Comparison of ENCODE assay signal across 16 cellular contexts in genomic region chr7:44077681-44078091, GRCh38. TPM values are rescaled to one million over a fixed set of nuclear protein-coding genes. Genes with fewer than 3 reads are reported as not detected.
A peak's percentile ranks its signal among the peaks of the same experiment; 100 is the strongest.
DNase-seq lines count a peak whose midpoint lies in the region; ATAC-seq and TF ChIP-seq lines count a peak whose summit lies in the region.
"Had no signal": no experiment of that assay in that cellular context is flagged by ENCODE, and none has a peak within 500 bp of the region (broad histone marks: within the 10 kb centered on the region; RNA-seq: fewer than 3 reads in every experiment).

No MANE protein-coding gene starts in this region.

- no peaks in the 10 kb centered on the region for H3K9me3 ChIP-seq in sigmoid colon

- TF ChIP-seq CTCF in NB4 (IDR thresholded peaks at IDR 0.05; ENCODE audit: low read depth, low read length), result no peak
- no peak for TF ChIP-seq CTCF in sigmoid colon (IDR thresholded peaks at IDR 0.05)
- TF ChIP-seq CTCF in foreskin fibroblast (IDR thresholded peaks at IDR 0.05; ENCODE audit: low read depth, low read length), result no peak
- TF ChIP-seq CTCF in GM23338 (conservative IDR thresholded peaks at IDR 0.05; ENCODE audit: low read depth in 2 of 2), result no peak

- TF ChIP-seq EP300 in sigmoid colon (IDR thresholded peaks at IDR 0.05), result no peak

- H3K9me3 Mint-ChIP-seq in T-helper 1 cell treated with Interleukin-12 subunit alpha and Interleukin-12 subunit beta and Interleukin-4 antibody, amounts not matched to agents 30 μg/mL and 1 μg/mL, for 36 hours, result no peaks in the 10 kb centered on the region
- no peaks in the 10 kb centered on the region for H3K9me3 Mint-ChIP-seq in GM23338

- H3K27ac ChIP-seq in sigmoid colon, result peak overlapping the region in 1 of 4 donors; percentile 27
- no peak overlapping the region for H3K27ac ChIP-seq in GM23338 (ENCODE audit: low read depth)

- peaks cover 14% of the 10 kb centered on the region for H3K4me1 Mint-ChIP-seq in T-helper 1 cell treated with Interleukin-12 subunit alpha and Interleukin-12 subunit beta and Interleukin-4 antibody, amounts not matched to agents 30 μg/mL and 1 μg/mL, for 36 hours (ENCODE audit: low read depth)
- H3K4me1 Mint-ChIP-seq in GM23338, result peaks cover 7% of the 10 kb centered on the region

- no peaks in the 10 kb centered on the region for H3K9me2 ChIP-seq in GM23338 (ENCODE audit: insufficient read depth)

- H3K4me3 Mint-ChIP-seq in T-helper 1 cell treated with Interleukin-12 subunit alpha and Interleukin-12 subunit beta and Interleukin-4 antibody, amounts not matched to agents 30 μg/mL and 1 μg/mL, for 36 hours, result no peak overlapping the region
- no peak overlapping the region; the same call in 2 of the 3 replicates for H3K4me3 Mint-ChIP-seq in GM23338

- H3K36me3 ChIP-seq in sigmoid colon, result peaks cover 39 to 79% (median 46%) of the 10 kb centered on the region in 4 donors
- H3K36me3 ChIP-seq in GM23338 (ENCODE audit: insufficient read depth), result no peaks in the 10 kb centered on the region

- H3K4me3 ChIP-seq in NB4 (ENCODE audit: low read depth, low read length), result no peak overlapping the region
- H3K4me3 ChIP-seq in sigmoid colon, result no peak overlapping the region
- no peak overlapping the region for H3K4me3 ChIP-seq in foreskin fibroblast (ENCODE audit: low read depth in 1 of 2, low read length in 2 of 2)
- H3K4me3 ChIP-seq in GM23338, result no peak overlapping the region

- TF ChIP-seq POLR2A in NB4 (IDR thresholded peaks at IDR 0.05; ENCODE audit: extremely low read depth, insufficient read length) (no peak), sigmoid colon (IDR thresholded peaks at IDR 0.05) (no peak)

- H3K27me3 ChIP-seq in sigmoid colon, result no peaks in the 10 kb centered on the region
- no peaks in the 10 kb centered on the region for H3K27me3 ChIP-seq in GM23338 (ENCODE audit: insufficient read depth)

- peaks cover 0 to 28% (median 26%) of the 10 kb centered on the region in 4 donors for H3K4me1 ChIP-seq in sigmoid colon
- H3K4me1 ChIP-seq in GM23338 (ENCODE audit: insufficient read depth), result peaks cover 4% of the 10 kb centered on the region

- WGBS in sigmoid colon, 2 donors, result 84 to 87% methylated on average over 5 of the region's 5 CpGs

- H4K20me1 ChIP-seq in GM23338 (replicated peaks; ENCODE audit: insufficient read depth), result no peaks in the 10 kb centered on the region; the same call in 1 of the 2 replicates

- DNase-seq in T-helper 1 cell (no peak), NB4 (ENCODE audit: low read depth) (peak; percentile 40), left cardiac atrium (peak; percentile 58), sigmoid colon (peak; percentile 54), foreskin fibroblast (no peak), GM23338 (ENCODE audit: low spot score) (no peak)
- DNase-seq: 8988T; activated CD4-positive, alpha-beta T cell treated with anti-CD3 and anti-CD28 coated beads for 1 hour; central memory CD4-positive, alpha-beta T cell; NCI-H1092 treated with DMSO at 0.1 percent for 48 hours; NCI-H446 treated with DMSO at 0.1 percent for 48 hours had no signal

- no peaks in the 10 kb centered on the region; the same call in 1 of the 2 replicates for H3F3A ChIP-seq in GM23338 (replicated peaks; ENCODE audit: low read depth)

- no peaks in the 10 kb centered on the region for H3K27me3 Mint-ChIP-seq in T-helper 1 cell treated with Interleukin-12 subunit alpha and Interleukin-12 subunit beta and Interleukin-4 antibody, amounts not matched to agents 30 μg/mL and 1 μg/mL, for 36 hours (ENCODE audit: low read depth)
- H3K27me3 Mint-ChIP-seq in GM23338 (ENCODE audit: insufficient read depth, low read depth, poor library complexity), result peaks cover 21% of the 10 kb centered on the region

- ATAC-seq in left cardiac atrium (peak in 1 of 2 donors; percentile 17), HG03108 (IDR thresholded peaks at IDR 0.05; ENCODE audit: unreplicated experiment) (no peak), GM23338 (no peak)
- ATAC-seq: HepG2, left colon, sciatic nerve had no signal

- peaks cover 19% of the 10 kb centered on the region for H3K36me3 Mint-ChIP-seq in T-helper 1 cell treated with Interleukin-12 subunit alpha and Interleukin-12 subunit beta and Interleukin-4 antibody, amounts not matched to agents 30 μg/mL and 1 μg/mL, for 36 hours (ENCODE audit: low read depth)
- H3K36me3 Mint-ChIP-seq in GM23338 (ENCODE audit: low read depth), result peaks cover 32% of the 10 kb centered on the region

- intact Hi-C loops in left cardiac atrium (cut with DNase I), result loop anchor here in 1 of 2 donors (5.0 kb wide), 2 partner anchors 45 to 65 kb away; partner anchors contain the start of genes MYL7 and POLD2
- intact Hi-C loops in sigmoid colon (cut with DNase I), result no loop called here

- H3K79me2 ChIP-seq in GM23338 (replicated peaks; ENCODE audit: insufficient read depth), result no peaks in the 10 kb centered on the region

- no peak overlapping the region for H2AFZ ChIP-seq in GM23338

- peak overlapping the region; percentile 33 for H3K27ac Mint-ChIP-seq in T-helper 1 cell treated with Interleukin-12 subunit alpha and Interleukin-12 subunit beta and Interleukin-4 antibody, amounts not matched to agents 30 μg/mL and 1 μg/mL, for 36 hours
- H3K27ac Mint-ChIP-seq in GM23338, result no peak overlapping the region

- H3K4me2 ChIP-seq in GM23338, result no peak overlapping the region

TF ChIP-seq in GM23338, 12 proteins besides CTCF, POLR2A, EP300 and RAD21:
- TF ChIP-seq ZNF331 (CRISPR knock-in tag; IDR thresholded peaks at IDR 0.05; ENCODE audit: low read depth), result no peak
- TF ChIP-seq EZH2phosphoT487 (IDR thresholded peaks at IDR 0.05; ENCODE audit: unreplicated experiment), result no peak

RNA-seq across cellular contexts. Expression of gene POLM, which starts 4.6 kb away (rescaled TPM):
- total RNA-seq in left cardiac atrium (10 to 100 TPM; 20.0 to 22.1 TPM), sigmoid colon (10 to 100 TPM; 17.5 to 39.9 (median 24.8) TPM)
- polyA plus RNA-seq in sigmoid colon (10 to 100 TPM in 1 of 3 donors, 1 to 10 TPM in 2; 5.5 to 23.4 (median 9.6) TPM), GM23338 (2016; fragmentation: Nextera tagmentation; extraction: Ambion mirVana) (7.1 and 8.0 TPM in 2 replicates)
- 19.8 and 35.4 TPM in 2 replicates for total RNA-seq in GM23338 (2014; rRNA removed; shearing (Covaris generic))

RNA-seq across cellular contexts. Expression of gene PGAM2, which starts 12.3 kb away (rescaled TPM):
- total RNA-seq in left cardiac atrium (1,000 to 10,000 TPM in 1 of 2 donors, 100 to 1,000 TPM in 1; 799 to 1,159 TPM), sigmoid colon (1 to 10 TPM in 2 of 4 donors, under 1 TPM in 2; 0.71 to 2.1 (median 1.1) TPM)
- polyA plus RNA-seq in sigmoid colon (1 to 10 TPM in 2 of 3 donors, not detected in 1; 1.2 to 3.0 TPM), GM23338 (2016; fragmentation: Nextera tagmentation; extraction: Ambion mirVana) (5.1 and 7.8 TPM in 2 replicates)
- total RNA-seq in GM23338 (2014; rRNA removed; shearing (Covaris generic)), result 0.78 and 2.9 TPM in 2 replicates
- polyA plus RNA-seq: HepG2 had no signal

RNA-seq across cellular contexts. Expression of gene AEBP1, which starts 26.5 kb away (rescaled TPM):
- 100 to 1,000 TPM in 1 of 2 donors, 10 to 100 TPM in 1; 65.0 to 117 TPM for total RNA-seq in left cardiac atrium
- 100 to 1,000 TPM in 2 of 4 donors, 10 to 100 TPM in 2; 74.6 to 182 (median 128) TPM for total RNA-seq in sigmoid colon
- 10 to 100 TPM in 2 of 3 donors, 1 to 10 TPM in 1; 2.5 to 37.7 (median 12.0) TPM for polyA plus RNA-seq in sigmoid colon
- total RNA-seq in GM23338 (2014; rRNA removed; shearing (Covaris generic)), result 36.7 and 42.0 TPM in 2 replicates
- polyA plus RNA-seq in GM23338 (2016; fragmentation: Nextera tagmentation; extraction: Ambion mirVana), result 15.1 and 16.0 TPM in 2 replicates

RNA-seq across cellular contexts. Expression of gene DBNL, which starts 33.2 kb away (rescaled TPM):
- total RNA-seq in left cardiac atrium, result 10 to 100 TPM; 42.1 to 48.7 TPM
- 100 to 1,000 TPM in 1 of 4 donors, 10 to 100 TPM in 3; 76.7 to 124 (median 86.6) TPM for total RNA-seq in sigmoid colon
- polyA plus RNA-seq in sigmoid colon, result 100 to 1,000 TPM in 2 of 3 donors, 10 to 100 TPM in 1; 91.9 to 149 (median 102) TPM
- 44.7 and 49.4 TPM in 2 replicates for total RNA-seq in GM23338 (2014; rRNA removed; shearing (Covaris generic))
- polyA plus RNA-seq in GM23338 (2016; fragmentation: Nextera tagmentation; extraction: Ambion mirVana), result 17.1 and 18.1 TPM in 2 replicates

RNA-seq across cellular contexts. Expression of gene POLD2, which starts 45.7 kb away (rescaled TPM):
- total RNA-seq in left cardiac atrium (10 to 100 TPM; 95.8 to 98.9 TPM), sigmoid colon (10 to 100 TPM; 20.3 to 40.5 (median 29.5) TPM)
- polyA plus RNA-seq in sigmoid colon (10 to 100 TPM; 31.9 to 91.2 (median 39.0) TPM), GM23338 (2016; fragmentation: Nextera tagmentation; extraction: Ambion mirVana) (101 and 108 TPM in 2 replicates)
- 111 and 127 TPM in 2 replicates for total RNA-seq in GM23338 (2014; rRNA removed; shearing (Covaris generic))

Comparison
In these comparisons a context has a peak if more than half of its experiments do, and no peak if none do; other contexts are left out.
1. DNase-seq: peak in NB4 (single experiment), left cardiac atrium (single experiment) and sigmoid colon (single experiment); none in T-helper 1 cell (0 of 5), foreskin fibroblast (0 of 2) and GM23338 (single experiment).
2. RNA of gene PGAM2, which starts 12.3 kb away (total RNA-seq): 799 to 1,159 TPM in left cardiac atrium; 0.78 to 2.9 TPM in GM23338 and 0.71 to 2.1 TPM in sigmoid colon; every median in the first group is over 100 times any median in the second.